In the genomic region with DNA sequence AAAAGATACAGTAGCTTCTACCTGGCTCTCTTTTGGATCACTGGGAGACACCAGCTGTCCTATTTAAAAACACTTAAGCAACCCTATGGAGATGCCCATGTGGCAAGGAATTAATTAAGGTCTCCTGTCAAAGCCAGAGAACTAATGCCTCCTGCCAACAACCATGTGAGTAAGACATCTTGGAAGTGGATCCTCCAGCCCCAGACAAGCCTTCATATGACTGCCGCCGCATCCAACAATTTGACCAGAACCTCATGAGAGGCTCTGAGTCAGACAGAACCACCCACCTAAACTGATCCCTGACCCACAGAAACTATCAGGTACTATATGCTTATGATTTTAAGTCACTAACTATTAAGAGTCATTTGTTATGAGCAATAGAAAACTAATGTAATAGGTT, we compare ENCODE assay signal across 23 cellular contexts. TPM values are rescaled to one million over a fixed set of nuclear protein-coding genes. Genes with fewer than 3 reads are reported as not detected.
DNase-seq lines count a peak whose midpoint lies in the region; ATAC-seq, FAIRE-seq and TF ChIP-seq lines count a peak whose summit lies in the region.
"Had no signal": no experiment of that assay in that cellular context is flagged by ENCODE, and none has a peak within 500 bp of the region (broad histone marks: within the 10 kb centered on the region; RNA-seq: fewer than 3 reads in every experiment).

No MANE protein-coding gene starts in this region.

- H3K36me3 ChIP-seq in IMR-90 (ENCODE audit: control insufficient read depth, insufficient read depth, low read length), result peaks cover 5% of the 10 kb centered on the region
- no peaks in the 10 kb centered on the region for H3K36me3 ChIP-seq in astrocyte (ENCODE audit: insufficient read depth, low read length)
- H3K36me3 ChIP-seq in BE2C, result peaks cover 21% of the 10 kb centered on the region

- H3K4me1 ChIP-seq in IMR-90 (ENCODE audit: control insufficient read depth, insufficient read depth, low read length), result peaks cover 9% of the 10 kb centered on the region
- peaks cover 11% of the 10 kb centered on the region for H3K4me1 ChIP-seq in astrocyte (ENCODE audit: insufficient read depth, low read length)
- no peaks in the 10 kb centered on the region for H3K4me1 ChIP-seq in BE2C

- no peak overlapping the region for H2AK5ac ChIP-seq in IMR-90 (ENCODE audit: low read depth, low read length)

- H3K27me3 Mint-ChIP-seq in astrocyte (ENCODE audit: low read depth, unreplicated experiment), result no peaks in the 10 kb centered on the region

- FAIRE-seq in astrocyte (lab: Jason Lieb, UNC), result no peak

- H3K9ac ChIP-seq in IMR-90 (ENCODE audit: low read depth, low read length) (no peak overlapping the region), astrocyte (ENCODE audit: low read length) (no peak overlapping the region)

- H2BK20ac ChIP-seq in IMR-90 (ENCODE audit: low read depth, low read length), result no peak overlapping the region

- H3K23ac ChIP-seq in IMR-90 (ENCODE audit: low read depth, low read length), result no peak overlapping the region

- H3K9me3 Mint-ChIP-seq in astrocyte (ENCODE audit: unreplicated experiment), result peaks cover 4% of the 10 kb centered on the region
- H3K9me3 Mint-ChIP-seq: mesothelial cell of epicardium, nephron progenitor cell had no signal

- DNase-seq in AG10803 (ENCODE audit: low read depth), result peak; percentile 86
- DNase-seq in IMR-90, result peak; percentile 50
- DNase-seq in astrocyte (ENCODE audit: low read depth), result peak; percentile 76
- DNase-seq in kidney tubule cell (ENCODE audit: low spot score), result peak; percentile 13
- no peak for DNase-seq in ureter (ENCODE audit: low spot score)
- no peak for DNase-seq in BE2C
- DNase-seq in DMS79 treated with DMSO at 0.1 percent for 48 hours (lab: John Stamatoyannopoulos, UW), result no peak
- DNase-seq: activated CD4-positive, alpha-beta T cell treated with anti-CD3 and anti-CD28 coated beads, Interleukin-2, amount 50 U/mL, for 4 hours; AML-193; amniotic stem cell; erythroblast; glutamatergic neuron; NCI-H1417; nephron progenitor cell; stimulated activated CD4-positive, alpha-beta T cell treated with anti-CD3 and anti-CD28 coated beads, Interleukin-2, amount 100 ng/mL, for 48 hours; stimulated activated naive CD8-positive, alpha-beta T cell treated with anti-CD3 and anti-CD28 coated beads, Interleukin-15, Interleukin-2, amounts not matched to agents 100 U/mL and 50 U/mL, for 24 hours; tibial artery had no signal

- H4K91ac ChIP-seq in IMR-90 (ENCODE audit: insufficient read depth, low read depth, low read length), result no peak overlapping the region

- in situ Hi-C loops in IMR-90 (cut with MboI; ENCODE audit: low sequenced_read_pairs), result no loop called here

- H3K27me3 ChIP-seq in IMR-90 (ENCODE audit: control insufficient read depth, insufficient read depth, low read length) (no peaks in the 10 kb centered on the region), astrocyte (ENCODE audit: insufficient read depth, low read length) (no peaks in the 10 kb centered on the region), BE2C (no peaks in the 10 kb centered on the region)
- H3K27me3 ChIP-seq: tibial artery had no signal

- WGBS in IMR-90 (ENCODE audit: extremely low coverage in 2 of 2, insufficient read length in 1 of 2), 2 experiments, result 70% methylated on average over 2 of the region's 2 CpGs; no CpG with 5 or more reads in 1 of the 2 experiments

- H2BK15ac ChIP-seq in IMR-90 (ENCODE audit: low read depth, low read length), result no peak overlapping the region

- peaks cover 6% of the 10 kb centered on the region for H3K9me1 ChIP-seq in IMR-90 (ENCODE audit: insufficient read depth, low read length)

- ATAC-seq in IMR-90 (ENCODE audit: low read depth) (no peak), GM21825 (IDR thresholded peaks at IDR 0.05; ENCODE audit: unreplicated experiment) (no peak)
- ATAC-seq: left lobe of liver; Panc1; stimulated activated naive CD8-positive, alpha-beta T cell treated with anti-CD3 and anti-CD28 coated beads, Interleukin-15, Interleukin-2, amounts not matched to agents 100 U/mL and 50 U/mL, for 24 hours; WTC11 had no signal

- BruUV-seq in IMR-90 (replicated peaks; lab: Mats Ljungman, UMichigan), result no TSS peak

- peaks cover 7 to 11% of the 10 kb centered on the region in 2 experiments for H3K79me1 ChIP-seq in IMR-90 (ENCODE audit: low read depth in 1 of 2, low read length in 2 of 2)

- H3K79me2 ChIP-seq in astrocyte (ENCODE audit: insufficient read depth, low read length), result no peaks in the 10 kb centered on the region

- H3K4me3 ChIP-seq in AG10803 (ENCODE audit: low read length), result no peak overlapping the region
- H3K4me3 ChIP-seq in IMR-90 (ENCODE audit: insufficient read depth, low read depth, low read length), result no peak overlapping the region
- H3K4me3 ChIP-seq in astrocyte (ENCODE audit: insufficient read depth, low read depth, low read length), result no peak overlapping the region
- no peak overlapping the region for H3K4me3 ChIP-seq in BE2C (ENCODE audit: low read depth, low read length)
- H3K4me3 ChIP-seq: smooth muscle cell, tibial artery had no signal

- no peak overlapping the region for H3K4me3 Mint-ChIP-seq in astrocyte (ENCODE audit: unreplicated experiment)
- H3K4me3 Mint-ChIP-seq: mesothelial cell of epicardium, nephron progenitor cell, WTC11 had no signal

- no peak overlapping the region for H2AFZ ChIP-seq in IMR-90 (replicated peaks; ENCODE audit: low read length, poor library complexity)
- H2AFZ ChIP-seq in astrocyte (ENCODE audit: low read depth, low read length), result no peak overlapping the region

- H4K5ac ChIP-seq in IMR-90 (ENCODE audit: low read depth, low read length), result no peak overlapping the region

- H3K4me2 ChIP-seq in IMR-90 (ENCODE audit: low read depth, low read length) (no peak overlapping the region), astrocyte (ENCODE audit: low read length) (no peak overlapping the region)
- H3K4me2 ChIP-seq: smooth muscle cell had no signal

- H3K4me1 Mint-ChIP-seq in astrocyte (ENCODE audit: low read depth, unreplicated experiment), result peaks cover 5% of the 10 kb centered on the region
- H3K4me1 Mint-ChIP-seq: mesothelial cell of epicardium had no signal

- peaks cover 13% of the 10 kb centered on the region for H3K36me3 Mint-ChIP-seq in astrocyte (ENCODE audit: low read depth, unreplicated experiment)

- H3K18ac ChIP-seq in IMR-90 (ENCODE audit: low read depth, low read length), result no peak overlapping the region

- CTCF ChIA-PET in IMR-90 (lab: Yijun Ruan, JAX), result no interaction called here

- H3K27ac ChIP-seq in IMR-90 (ENCODE audit: insufficient read depth, low read length) (no peak overlapping the region), astrocyte (ENCODE audit: low read depth, low read length) (no peak overlapping the region)
- H3K27ac ChIP-seq: tibial artery had no signal

- no peak overlapping the region for H2BK120ac ChIP-seq in IMR-90 (ENCODE audit: low read depth, low read length)

- no peak overlapping the region for H4K8ac ChIP-seq in IMR-90 (ENCODE audit: low read depth in 2 of 2, low read length in 2 of 2)

- TF ChIP-seq POLR2A in IMR-90 (IDR thresholded peaks at IDR 0.05; ENCODE audit: low read depth, low read length), result no peak

- POLR2A ChIA-PET in IMR-90 (lab: Charles Lee; ENCODE audit: unreplicated experiment), result no interaction called here

- no peak overlapping the region for H3K27ac Mint-ChIP-seq in astrocyte (ENCODE audit: unreplicated experiment)
- H3K27ac Mint-ChIP-seq: mesothelial cell of epicardium, nephron progenitor cell, WTC11 had no signal

- H4K20me1 ChIP-seq in IMR-90 (ENCODE audit: insufficient read depth, low read length) (no peaks in the 10 kb centered on the region), astrocyte (ENCODE audit: insufficient read depth, low read length) (no peaks in the 10 kb centered on the region)

- H2AK9ac ChIP-seq in IMR-90 (replicated peaks; ENCODE audit: low read depth, low read length, poor library complexity), result no peak overlapping the region

- intact Hi-C loops in IMR-90 (cut with micrococcal nuclease), result no loop called here

- no peak overlapping the region for H3K4ac ChIP-seq in IMR-90 (ENCODE audit: low read depth, low read length)

- H3K9me3 ChIP-seq in IMR-90 (ENCODE audit: control insufficient read depth, insufficient read depth, low read length) (no peaks in the 10 kb centered on the region), astrocyte (ENCODE audit: insufficient read depth, low read depth, low read length) (no peaks in the 10 kb centered on the region), BE2C (no peaks in the 10 kb centered on the region)
- H3K9me3 ChIP-seq: tibial artery had no signal

- dilution Hi-C loops in IMR-90 (cut with HindIII; ENCODE audit: low sequenced_read_pairs, unreplicated experiment), result no loop called here

- no peak overlapping the region for H3K56ac ChIP-seq in IMR-90 (ENCODE audit: extremely low read depth, insufficient read depth, low read length)

- no peak overlapping the region for H2BK5ac ChIP-seq in IMR-90 (ENCODE audit: low read depth, low read length, poor library complexity, severe bottlenecking)

- no peak overlapping the region for H3K14ac ChIP-seq in IMR-90 (replicated peaks; ENCODE audit: low read depth, low read length)

- TF ChIP-seq CTCF in AG10803 (conservative IDR thresholded peaks at IDR 0.05; ENCODE audit: low read length) (no peak), IMR-90 (conservative IDR thresholded peaks at IDR 0.05; ENCODE audit: low read depth, low read length) (no peak), astrocyte (IDR thresholded peaks at IDR 0.05; ENCODE audit: insufficient read depth, low read depth, low read length) (no peak), BE2C (IDR thresholded peaks at IDR 0.05; ENCODE audit: low read depth, low read length) (no peak)

- TF ChIP-seq RAD21 in IMR-90 (IDR thresholded peaks at IDR 0.05; ENCODE audit: low read length), result no peak

TF ChIP-seq in IMR-90, 13 proteins besides CTCF, POLR2A, EP300 and RAD21 (continues in another document):
- TF ChIP-seq FOS (IDR thresholded peaks at IDR 0.05; ENCODE audit: low read depth, low read length) (no peak), BHLHE40 (IDR thresholded peaks at IDR 0.05; ENCODE audit: low read depth, low read length) (no peak), CHD1 (IDR thresholded peaks at IDR 0.05; ENCODE audit: low read depth, low read length) (no peak), NFE2L2 (IDR thresholded peaks at IDR 0.05; ENCODE audit: low read depth, low read length) (no peak), MXI1 (IDR thresholded peaks at IDR 0.05; ENCODE audit: borderline replicate concordance, low read depth, low read length) (no peak)

RNA-seq across cellular contexts. Expression of gene IFT80, which starts 22.3 kb away (rescaled TPM):
- total RNA-seq in IMR-90 (2012; rRNA removed), result 16.8 and 36.9 TPM in 2 replicates
- polyA plus RNA-seq in IMR-90 (2012; rRNA removed), result 9.7 and 15.2 TPM in 2 replicates
- 1.4 and 1.5 TPM in 2 replicates for polyA plus RNA-seq in IMR-90 (2012; cell fraction: cytosol; rRNA removed)
- 5.0 and 42.4 TPM in 2 replicates for polyA plus RNA-seq in IMR-90 (2012; cell fraction: nucleus; rRNA removed; ENCODE audit: low replicate concordance)
- total RNA-seq in astrocyte, result 25.2 and 27.3 TPM in 2 replicates
- 39.6 TPM for total RNA-seq in ureter
- polyA plus RNA-seq in BE2C (2012; ENCODE audit: insufficient read depth, insufficient read length, low read depth), result 14.2 TPM

RNA-seq across cellular contexts. Expression of gene SMC4, which starts 22.8 kb away (rescaled TPM):
- 48.8 and 77.8 TPM in 2 replicates for total RNA-seq in IMR-90 (2012; rRNA removed)
- polyA plus RNA-seq in IMR-90 (2012; rRNA removed), result 38.2 and 50.1 TPM in 2 replicates
- 14.0 and 14.4 TPM in 2 replicates for polyA plus RNA-seq in IMR-90 (2012; cell fraction: cytosol; rRNA removed)
- 24.3 and 40.9 TPM in 2 replicates for polyA plus RNA-seq in IMR-90 (2012; cell fraction: nucleus; rRNA removed; ENCODE audit: low replicate concordance)
- 34.1 and 38.6 TPM in 2 replicates for total RNA-seq in astrocyte
- 24.6 TPM for total RNA-seq in ureter
- polyA plus RNA-seq in BE2C (2012; ENCODE audit: insufficient read depth, insufficient read length, low read depth), result 24.7 TPM

Comparison
In these comparisons a context has a peak if more than half of its experiments do, and no peak if none do; other contexts are left out.
1. DNase-seq: peak in AG10803 (single experiment), IMR-90 (single experiment), astrocyte (single experiment) and kidney tubule cell (single experiment); none in ureter (single experiment), BE2C (single experiment) and DMS79 treated with DMSO at 0.1 percent for 48 hours (single experiment).